Comparison of ENCODE assay signal across 21 cellular contexts in genomic region chr5:164054461-164054860, GRCh38.
DNase-seq lines count a peak whose midpoint lies in the region; FAIRE-seq and TF ChIP-seq lines count a peak whose summit lies in the region.
"Had no signal": no experiment of that assay in that cellular context is flagged by ENCODE, and none has a peak within 500 bp of the region (broad histone marks: within the 10 kb centered on the region; RNA-seq: fewer than 3 reads in every experiment).

No MANE protein-coding gene starts in this region.

- H3K79me2 ChIP-seq in astrocyte (ENCODE audit: insufficient read depth, low read length) (no peaks in the 10 kb centered on the region), osteoblast (ENCODE audit: insufficient read depth, low read length) (no peaks in the 10 kb centered on the region)

- no peak for FAIRE-seq in astrocyte (lab: Jason Lieb, UNC)
- FAIRE-seq: A549, G401.6, GM12878, GM18507, H54 had no signal

- no peaks in the 10 kb centered on the region for H3K36me3 Mint-ChIP-seq in astrocyte (ENCODE audit: low read depth, unreplicated experiment)
- H3K36me3 Mint-ChIP-seq: CD4-positive, alpha-beta memory T cell had no signal

- H3K4me1 Mint-ChIP-seq in astrocyte (ENCODE audit: low read depth, unreplicated experiment) = no peaks in the 10 kb centered on the region
- H3K4me1 Mint-ChIP-seq: CD4-positive, alpha-beta memory T cell had no signal

- H4K20me1 ChIP-seq in astrocyte (ENCODE audit: insufficient read depth, low read length) = no peaks in the 10 kb centered on the region
- H4K20me1 ChIP-seq in osteoblast (ENCODE audit: insufficient read depth, low read length) = no peaks in the 10 kb centered on the region

- H2AFZ ChIP-seq in astrocyte (ENCODE audit: low read depth, low read length) (no peak overlapping the region), osteoblast (ENCODE audit: low read length) (no peak overlapping the region)

- no peak for TF ChIP-seq CTCF in astrocyte (IDR thresholded peaks at IDR 0.05; ENCODE audit: insufficient read depth, low read depth, low read length)
- no peak for TF ChIP-seq CTCF in fibroblast of the aortic adventitia (IDR thresholded peaks at IDR 0.05; ENCODE audit: insufficient read depth, low read length)
- no peak for TF ChIP-seq CTCF in ascending aorta (IDR thresholded peaks at IDR 0.05)
- no peak for TF ChIP-seq CTCF in osteoblast (IDR thresholded peaks at IDR 0.05; ENCODE audit: extremely low read depth, low read depth, low read length)

- H3K9me3 Mint-ChIP-seq in astrocyte (ENCODE audit: unreplicated experiment) = no peaks in the 10 kb centered on the region
- H3K9me3 Mint-ChIP-seq: HFFc6 had no signal

- no peak overlapping the region for H3K4me3 Mint-ChIP-seq in astrocyte (ENCODE audit: unreplicated experiment)
- H3K4me3 Mint-ChIP-seq: CD4-positive, alpha-beta memory T cell; HFFc6 had no signal

- no peak overlapping the region for H3K27ac Mint-ChIP-seq in astrocyte (ENCODE audit: unreplicated experiment)
- H3K27ac Mint-ChIP-seq: CD4-positive, alpha-beta memory T cell; HFFc6 had no signal

- intact Hi-C loops in ascending aorta (cut with DNase I) = no loop called here

- H3K27me3 Mint-ChIP-seq in astrocyte (ENCODE audit: low read depth, unreplicated experiment) = no peaks in the 10 kb centered on the region
- H3K27me3 Mint-ChIP-seq: CD4-positive, alpha-beta memory T cell had no signal

- H3K4me3 ChIP-seq in astrocyte (ENCODE audit: insufficient read depth, low read depth, low read length) (no peak overlapping the region), fibroblast of the aortic adventitia (ENCODE audit: low read depth, low read length) (no peak overlapping the region), ascending aorta (no peak overlapping the region), osteoblast (ENCODE audit: insufficient read depth, low read length) (no peak overlapping the region)
- H3K4me3 ChIP-seq: A549, GM12878, HAP-1 had no signal

- no peak overlapping the region for H3K27ac ChIP-seq in astrocyte (ENCODE audit: low read depth, low read length)
- no peak overlapping the region for H3K27ac ChIP-seq in ascending aorta
- H3K27ac ChIP-seq in osteoblast (ENCODE audit: low read depth, low read length) = no peak overlapping the region
- H3K27ac ChIP-seq: A549 had no signal

- H3K27me3 ChIP-seq in astrocyte (ENCODE audit: insufficient read depth, low read length) (no peaks in the 10 kb centered on the region), ascending aorta (no peaks in the 10 kb centered on the region), osteoblast (ENCODE audit: insufficient read depth, low read length) (no peaks in the 10 kb centered on the region)

- DNase-seq in COLO829 (ENCODE audit: low spot score) (peak; percentile 17), astrocyte (ENCODE audit: low read depth) (peak; percentile 20), fibroblast of the aortic adventitia (ENCODE audit: low read depth) (peak; percentile 27), ascending aorta (ENCODE audit: low spot score in 2 of 2) (no peak), osteoblast (ENCODE audit: insufficient read length, low spot score, missing footprints) (no peak), hypothalamus (lab: John Stamatoyannopoulos, UW) (no peak)
- DNase-seq: 8988T; ACHN; C1 segment of cervical spinal cord; Caco-2; CD4-positive, alpha-beta memory T cell; DMS153; DND-41; GOT3; HFFc6 had no signal

- no peaks in the 10 kb centered on the region for H3K4me1 ChIP-seq in astrocyte (ENCODE audit: insufficient read depth, low read length)
- no peaks in the 10 kb centered on the region for H3K4me1 ChIP-seq in ascending aorta
- peaks cover 11% of the 10 kb centered on the region for H3K4me1 ChIP-seq in osteoblast (ENCODE audit: insufficient read depth, low read length)
- H3K4me1 ChIP-seq: A549, Caco-2, HAP-1 had no signal

- no peak overlapping the region for H3K4me2 ChIP-seq in astrocyte (ENCODE audit: low read length)
- H3K4me2 ChIP-seq in osteoblast (ENCODE audit: insufficient read depth, low read length) = no peak overlapping the region
- H3K4me2 ChIP-seq: A549 had no signal

- no peaks in the 10 kb centered on the region for H3K9me3 ChIP-seq in astrocyte (ENCODE audit: insufficient read depth, low read depth, low read length)
- no peaks in the 10 kb centered on the region for H3K9me3 ChIP-seq in ascending aorta
- H3K9me3 ChIP-seq in osteoblast (ENCODE audit: low read depth, low read length) = no peaks in the 10 kb centered on the region
- H3K9me3 ChIP-seq: A549, Caco-2, HAP-1 had no signal

- H3K9ac ChIP-seq in astrocyte (ENCODE audit: low read length) = no peak overlapping the region

- no peaks in the 10 kb centered on the region for H3K36me3 ChIP-seq in astrocyte (ENCODE audit: insufficient read depth, low read length)
- H3K36me3 ChIP-seq in ascending aorta = no peaks in the 10 kb centered on the region
- H3K36me3 ChIP-seq in osteoblast (ENCODE audit: insufficient read depth, low read length) = no peaks in the 10 kb centered on the region
- H3K36me3 ChIP-seq: HAP-1 had no signal

Comparison
In these comparisons a context has a peak if more than half of its experiments do, and no peak if none do; other contexts are left out.
1. DNase-seq: peak in COLO829 (single experiment), astrocyte (single experiment) and fibroblast of the aortic adventitia (single experiment); none in ascending aorta (0 of 2), osteoblast (single experiment) and hypothalamus (0 of 51).